Comparison of ENCODE assay signal across 8 cellular contexts in genomic region chr1:43708006-43708412, GRCh38. TPM values are rescaled to one million over a fixed set of nuclear protein-coding genes. Genes with fewer than 3 reads are reported as not detected.
DNase-seq lines count a peak whose midpoint lies in the region; ATAC-seq, FAIRE-seq and TF ChIP-seq lines count a peak whose summit lies in the region.

No MANE protein-coding gene starts in this region.

- H4K8ac ChIP-seq in H1 (ENCODE audit: extremely low read depth, insufficient read depth, low read length), result no peak overlapping the region

- H2AFZ ChIP-seq in PC-3 (ENCODE audit: low read length) (peak overlapping the region; percentile 87), H1 (ENCODE audit: low read length) (peak overlapping the region; percentile 36), osteoblast (ENCODE audit: low read length) (peak overlapping the region; percentile 70)

- H3K9ac ChIP-seq in PC-3 (ENCODE audit: low read length) (peak overlapping the region; percentile 82), H1 (replicated peaks in 1 of 4; ENCODE audit: extremely low read depth in 1 of 4, low read depth in 3 of 4, low read length in 3 of 4) (peak overlapping the region; percentile 26 to 56 (median 54); a peak in 6 of 7 replicates)

- in situ Hi-C loops in GM13977 (cut with MboI; ENCODE audit: low pct_unique_long_range_greater_than_20kb, low sequenced_read_pairs, unreplicated experiment), result no loop called here

- BruUV-seq in PC-3 (replicated peaks; lab: Mats Ljungman, UMichigan), result no TSS peak

- H3K27ac ChIP-seq in PC-3 (ENCODE audit: low read length), result peak overlapping the region; percentile 48
- no peak overlapping the region; the same call in 1 of the 2 replicates for H3K27ac ChIP-seq in H1 (ENCODE audit: low read depth, low read length)
- H3K27ac ChIP-seq in osteoblast (ENCODE audit: low read depth, low read length), result peak overlapping the region; percentile 88

- H3K9me3 ChIP-seq in PC-3 (ENCODE audit: low read length) (no peaks in the 10 kb centered on the region), H1 (ENCODE audit: insufficient read depth in 2 of 2, low read depth in 1 of 2, low read length in 1 of 2) (no peaks in the 10 kb centered on the region), osteoblast (ENCODE audit: low read depth, low read length) (no peaks in the 10 kb centered on the region)

- CTCF ChIA-PET in PC-3 (lab: Charles Lee) (no interaction called here), H1 (lab: Charles Lee; ENCODE audit: partially characterized antibody) (interaction anchor here (1.1 to 3.4 kb wide), 2 partner anchors 58 to 226 kb away, joined by 3 to 12 read pairs; partner anchors contain the start of gene ARTN)

- intact Hi-C loops in PC-3 (cut with micrococcal nuclease), result loop anchor here (5.0 kb wide), 1 partner anchor 239 kb away; the partner anchor contains the start of gene IPO13

- no peak overlapping the region for H2AK5ac ChIP-seq in H1 (ENCODE audit: low read depth, low read length)

- H3F3A ChIP-seq in PC-3 (ENCODE audit: low read length, unreplicated experiment), result no peaks in the 10 kb centered on the region

- peaks cover 40% of the 10 kb centered on the region for H3K4me1 ChIP-seq in PC-3 (ENCODE audit: insufficient read depth, low read length)
- peaks cover 0 to 6% (median 5%) of the 10 kb centered on the region in 4 experiments; a peak in 6 of 7 replicates for H3K4me1 ChIP-seq in H1 (replicated peaks in 1 of 4; ENCODE audit: control insufficient read depth in 3 of 4, insufficient read depth in 4 of 4, low read length in 3 of 4)
- H3K4me1 ChIP-seq in osteoblast (ENCODE audit: insufficient read depth, low read length), result peaks cover 49% of the 10 kb centered on the region

- WGBS in H1 (ENCODE audit: extremely low coverage in 1 of 2, insufficient coverage in 1 of 2, insufficient read length in 1 of 2, insufficient replicate concordance in 2 of 2, low coverage in 1 of 2, low lambda C conversion rate in 2 of 2, missing lambda C conversion rate in 1 of 2), 2 experiments, result 6% methylated on average over 13 of the region's 14 CpGs; no CpG with 5 or more reads in 1 of the 2 experiments

- H4K20me1 ChIP-seq in PC-3 (ENCODE audit: low read length), result no peaks in the 10 kb centered on the region
- H4K20me1 ChIP-seq in H1 (replicated peaks in 1 of 2; ENCODE audit: control insufficient read depth in 1 of 2, insufficient read depth in 2 of 2, low read length in 2 of 2), result peaks cover 0 to 11% of the 10 kb centered on the region in 2 experiments
- H4K20me1 ChIP-seq in osteoblast (ENCODE audit: insufficient read depth, low read length), result peaks cover 8% of the 10 kb centered on the region

- peak overlapping the region; percentile 83 for H3K4me3 ChIP-seq in PC-3 (ENCODE audit: low read length)
- H3K4me3 ChIP-seq in H1 (ENCODE audit: extremely low read depth in 1 of 4, insufficient read depth in 2 of 4, low read depth in 3 of 4, low read length in 4 of 4), result peak overlapping the region; percentile 71 to 91 (median 84)
- H3K4me3 ChIP-seq in osteoblast (ENCODE audit: insufficient read depth, low read length), result peak overlapping the region; percentile 85

- peak overlapping the region; percentile 35 for H3K56ac ChIP-seq in H1 (replicated peaks; ENCODE audit: insufficient read length, low read depth, low read length)

- H3K27me3 ChIP-seq in PC-3 (ENCODE audit: low read length), result no peaks in the 10 kb centered on the region
- no peaks in the 10 kb centered on the region for H3K27me3 ChIP-seq in H1 (replicated peaks in 1 of 4; ENCODE audit: control insufficient read depth in 3 of 4, extremely low read depth in 1 of 4, insufficient read depth in 3 of 4, low read length in 3 of 4)
- H3K27me3 ChIP-seq in osteoblast (ENCODE audit: insufficient read depth, low read length), result no peaks in the 10 kb centered on the region

- H3K4me2 ChIP-seq in PC-3 (ENCODE audit: low read length), result peak overlapping the region; percentile 99
- H3K4me2 ChIP-seq in H1 (ENCODE audit: insufficient read depth in 1 of 2, low read depth in 2 of 2, low read length in 2 of 2), result peak overlapping the region; percentile 80 to 95
- peak overlapping the region; percentile 88 for H3K4me2 ChIP-seq in osteoblast (ENCODE audit: insufficient read depth, low read length)

- POLR2A ChIA-PET in PC-3 (lab: Charles Lee; ENCODE audit: unreplicated experiment), result no interaction called here
- POLR2A ChIA-PET in H1 (lab: Charles Lee; ENCODE audit: partially characterized antibody), result interaction anchor here (0.9 to 6.3 kb wide), 3 partner anchors 10 to 58 kb away, joined by 3 to 29 read pairs (median 4); partner anchors contain the start of gene KDM4A

- TF ChIP-seq RAD21 in H1 (IDR thresholded peaks at IDR 0.05 in 1 of 2, conservative IDR thresholded peaks at IDR 0.05 in 1 of 2; ENCODE audit: low read depth in 2 of 2, low read length in 2 of 2), result no peak

- TF ChIP-seq CTCF in PC-3 (conservative IDR thresholded peaks at IDR 0.05; ENCODE audit: low read depth, low read length), result no peak
- TF ChIP-seq CTCF in H1 (IDR thresholded peaks at IDR 0.05; ENCODE audit: control extremely low read depth in 1 of 3, insufficient read depth in 1 of 3, low read depth in 1 of 3, low read length in 3 of 3), result no peak
- no peak for TF ChIP-seq CTCF in osteoblast (IDR thresholded peaks at IDR 0.05; ENCODE audit: extremely low read depth, low read depth, low read length)
- TF ChIP-seq CTCF in GM13977 (IDR thresholded peaks at IDR 0.05; ENCODE audit: extremely low read depth, insufficient read depth, missing control alignments), result no peak

- H3K79me1 ChIP-seq in H1 (ENCODE audit: low read depth, low read length), result peaks cover 2% of the 10 kb centered on the region; the same call in 1 of the 2 replicates

- H3K14ac ChIP-seq in H1 (ENCODE audit: insufficient read length), result no peak overlapping the region

- no peak for ATAC-seq in PC-3

- H4K5ac ChIP-seq in H1 (ENCODE audit: insufficient read length, low read depth, low read length), result peak overlapping the region; percentile 41

- no peak overlapping the region for H3K4ac ChIP-seq in H1 (replicated peaks; ENCODE audit: insufficient read length, low read depth, low read length)

- no peaks in the 10 kb centered on the region for H3K9me2 ChIP-seq in PC-3 (replicated peaks; ENCODE audit: low read length)

- H2BK15ac ChIP-seq in H1 (ENCODE audit: low read length), result no peak overlapping the region

- TF ChIP-seq POLR2A in H1 (IDR thresholded peaks at IDR 0.05; ENCODE audit: control extremely low read depth in 1 of 2, low read depth in 2 of 2, low read length in 2 of 2), result no peak

- no peak overlapping the region for H4K91ac ChIP-seq in H1 (replicated peaks; ENCODE audit: insufficient read length, low read length)

- peaks cover 5% of the 10 kb centered on the region for H3K23me2 ChIP-seq in H1 (ENCODE audit: low read depth, low read length)

- no peak overlapping the region for H2BK5ac ChIP-seq in H1 (ENCODE audit: low read depth, low read length)

- DNase-seq in NCI-H748 treated with DMSO at 0.1 percent for 48 hours (lab: John Stamatoyannopoulos, UW) (peak; percentile 98), NCI-H748 (lab: John Stamatoyannopoulos, UW; ENCODE audit: unreplicated experiment) (no peak), PC-3 (peak; percentile 4), H1 (ENCODE audit: low read depth in 1 of 2, low spot score in 2 of 2) (peak in 1 of 2 experiments; percentile 19), osteoblast (ENCODE audit: insufficient read length, low spot score, missing footprints) (peak; percentile 81), GM13977 (ENCODE audit: low spot score) (no peak), NK-92 (lab: John Stamatoyannopoulos, UW; ENCODE audit: unreplicated experiment) (no peak), NCI-H128 (lab: John Stamatoyannopoulos, UW; ENCODE audit: unreplicated experiment) (no peak)

- H2BK20ac ChIP-seq in H1 (ENCODE audit: low read length), result no peak overlapping the region

- H3K36me3 ChIP-seq in PC-3 (ENCODE audit: low read depth, low read length), result peaks cover 16% of the 10 kb centered on the region
- H3K36me3 ChIP-seq in H1 (ENCODE audit: control insufficient read depth in 2 of 4, insufficient read depth in 4 of 4, low read length in 3 of 4), result peaks cover 10 to 23% (median 17%) of the 10 kb centered on the region in 4 experiments
- H3K36me3 ChIP-seq in osteoblast (ENCODE audit: insufficient read depth, low read length), result peaks cover 28% of the 10 kb centered on the region

- TF ChIP-seq EP300 in H1 (IDR thresholded peaks at IDR 0.05; ENCODE audit: borderline replicate concordance in 1 of 2, low read depth in 2 of 2, low read length in 2 of 2), result no peak

- H2BK12ac ChIP-seq in H1 (ENCODE audit: low read depth, low read length), result no peak overlapping the region

- FAIRE-seq in H1 (lab: Jason Lieb, UNC), result no peak

- no peak overlapping the region for H2BK120ac ChIP-seq in H1 (replicated peaks; ENCODE audit: low read depth, low read length)

- peaks cover 33% of the 10 kb centered on the region for H3K79me2 ChIP-seq in PC-3 (ENCODE audit: low read length)
- H3K79me2 ChIP-seq in H1 (ENCODE audit: control insufficient read depth in 1 of 2, insufficient read depth in 2 of 2, low read length in 2 of 2), result no peaks in the 10 kb centered on the region
- H3K79me2 ChIP-seq in osteoblast (ENCODE audit: insufficient read depth, low read length), result peaks cover 41% of the 10 kb centered on the region

- H3K23ac ChIP-seq in H1 (ENCODE audit: insufficient read length), result no peak overlapping the region

- H3K18ac ChIP-seq in H1 (ENCODE audit: extremely low read depth, low read length), result peak overlapping the region; percentile 4; the same call in 1 of the 2 replicates

RNA-seq across cellular contexts. Expression of gene ST3GAL3, which starts 0.7 kb away (rescaled TPM):
- total RNA-seq in PC-3 (2014; rRNA removed) (7.4 and 9.0 TPM in 2 replicates), osteoblast (18.0 and 18.5 TPM in 2 replicates)
- 6.5 and 7.0 TPM in 2 replicates for total RNA-seq in H1 (2021; fragmentation: NEBNext Ultra II Directional; extraction: Animal tissue kit (Norgen Biotek cat#: 25700))
- 6.8 and 9.5 TPM in 2 replicates for polyA plus RNA-seq in H1 (2011; rRNA removed)
- polyA plus RNA-seq in H1 (2011; cell fraction: cytosol; rRNA removed), result 5.7 TPM
- polyA plus RNA-seq in H1 (2011; cell fraction: nucleus; rRNA removed), result 13.1 TPM
- 5.3 to 8.7 TPM (median 7.7 TPM) in 4 replicates for polyA plus RNA-seq in H1 (2012, experiment 1 of 2)
- 4.9 TPM for polyA plus RNA-seq in H1 (2012, experiment 2 of 2)
- polyA plus RNA-seq in H1 (2013, experiment 1 of 2), result 4.4 TPM
- polyA plus RNA-seq in H1 (2013, experiment 2 of 2), result 4.3 TPM
- polyA minus RNA-seq in H1 (2011; rRNA and poly(A)+ RNA removed), result 11.9 and 12.2 TPM in 2 replicates
- polyA minus RNA-seq in H1 (2011; cell fraction: cytosol; rRNA and poly(A)+ RNA removed), result 3.2 TPM
- polyA minus RNA-seq in H1 (2011; cell fraction: nucleus; rRNA and poly(A)+ RNA removed), result 19.0 TPM

RNA-seq across cellular contexts. Expression of gene KDM4A, which starts 58.1 kb away (rescaled TPM):
- total RNA-seq in PC-3 (2014; rRNA removed), result 23.2 and 27.8 TPM in 2 replicates
- total RNA-seq in H1 (2021; fragmentation: NEBNext Ultra II Directional; extraction: Animal tissue kit (Norgen Biotek cat#: 25700)), result 95.9 and 103 TPM in 2 replicates
- polyA plus RNA-seq in H1 (2011; rRNA removed), result 27.8 and 32.8 TPM in 2 replicates
- polyA plus RNA-seq in H1 (2011; cell fraction: cytosol; rRNA removed), result 47.8 TPM
- polyA plus RNA-seq in H1 (2011; cell fraction: nucleus; rRNA removed), result 45.6 TPM
- polyA plus RNA-seq in H1 (2012, experiment 1 of 2), result 67.2 to 79.0 TPM (median 73.8 TPM) in 4 replicates
- 9.8 TPM for polyA plus RNA-seq in H1 (2012, experiment 2 of 2)
- polyA plus RNA-seq in H1 (2013, experiment 1 of 2), result 35.3 TPM
- 36.5 TPM for polyA plus RNA-seq in H1 (2013, experiment 2 of 2)
- 71.0 and 97.4 TPM in 2 replicates for polyA minus RNA-seq in H1 (2011; rRNA and poly(A)+ RNA removed)
- 40.3 TPM for polyA minus RNA-seq in H1 (2011; cell fraction: cytosol; rRNA and poly(A)+ RNA removed)
- polyA minus RNA-seq in H1 (2011; cell fraction: nucleus; rRNA and poly(A)+ RNA removed), result 47.4 TPM
- total RNA-seq in osteoblast, result 47.0 and 47.4 TPM in 2 replicates

Comparison
In these comparisons a context has a peak if more than half of its experiments do, and no peak if none do; other contexts are left out.
1. DNase-seq: peak in NCI-H748 treated with DMSO at 0.1 percent for 48 hours (single experiment), PC-3 (single experiment) and osteoblast (single experiment); none in NCI-H748 (single experiment), GM13977 (single experiment), NK-92 (single experiment) and NCI-H128 (single experiment).
2. H2AFZ ChIP-seq: peak in every context shown above with its lines; median percentile 87 in PC-3; 70 in osteoblast; 36 in H1.
3. Peak in every context shown above with its lines, with median percentiles within 50 percentile points of each other: H3K4me2 ChIP-seq and H3K4me3 ChIP-seq.